Comparison of ENCODE assay signal across 8 cellular contexts in the genomic region with DNA sequence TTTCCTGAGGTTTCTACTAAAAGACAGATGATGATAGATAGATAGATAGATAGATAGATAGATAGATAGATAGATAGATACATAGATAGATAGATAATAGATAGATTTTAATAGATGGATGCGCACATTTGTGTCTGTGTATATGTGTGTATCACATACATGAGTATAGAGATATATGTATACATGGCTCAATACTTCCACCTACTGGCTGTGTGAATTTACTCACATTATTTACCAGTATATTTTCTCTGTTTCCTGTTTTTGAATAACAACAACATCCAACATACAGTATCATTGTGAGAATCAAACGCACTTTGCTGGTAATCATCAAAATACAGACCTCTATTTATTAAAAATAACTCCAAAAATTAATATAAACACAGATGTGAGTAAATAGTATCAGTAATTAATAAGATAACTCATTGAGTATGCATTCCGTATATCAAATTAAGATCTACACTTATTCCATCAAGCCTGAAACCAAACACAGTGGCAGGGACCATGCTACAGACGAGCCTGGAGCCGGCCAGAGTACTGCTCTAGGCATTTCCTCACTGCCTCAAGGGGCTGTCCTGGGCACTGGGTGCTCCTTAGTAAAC.
A peak's percentile ranks its signal among the peaks of the same experiment; 100 is the strongest.
DNase-seq lines count a peak whose midpoint lies in the region; ATAC-seq, FAIRE-seq and TF ChIP-seq lines count a peak whose summit lies in the region.

No MANE protein-coding gene starts in this region.

- no peak overlapping the region for H3K4me3 ChIP-seq in adrenal gland

- peak; percentile 21 for FAIRE-seq in GM18507 (lab: Jason Lieb, UNC)

- TF ChIP-seq POLR2A in adrenal gland (IDR thresholded peaks at IDR 0.05), result no peak

- no peaks in the 10 kb centered on the region for H3K27me3 ChIP-seq in adrenal gland

- H3K9me3 Mint-ChIP-seq in activated CD4-positive, alpha-beta T cell treated with anti-CD3 and anti-CD28 coated beads for 36 hours (ENCODE audit: low read depth), result no peaks in the 10 kb centered on the region

- DNase-seq in GM18507 (ENCODE audit: extremely low spot score, insufficient read length, low read depth), result no peak
- DNase-seq in NCI-H2107 (lab: John Stamatoyannopoulos, UW), result peak; percentile 33
- no peak for DNase-seq in adrenal gland
- peak; percentile 19 for DNase-seq in iPS-NIHi11 (ENCODE audit: low spot score)
- DNase-seq in central memory CD4-positive, alpha-beta T cell, result no peak
- no peak for DNase-seq in activated T-cell treated with anti-CD3 and anti-CD28 coated beads, Interleukin-2, amount 50 U/mL, for 48 hours
- DNase-seq in activated CD4-positive, alpha-beta T cell treated with anti-CD3 and anti-CD28 coated beads for 36 hours, result no peak

- intact Hi-C loops in adrenal gland (cut with DNase I), result loop anchor here in 1 of 2 donors (5.0 kb wide), 1 partner anchor 1281 kb away; no protein-coding TSS in a partner anchor
- intact Hi-C loops in activated CD4-positive, alpha-beta T cell treated with anti-CD3 and anti-CD28 coated beads for 36 hours (cut with DNase I, micrococcal nuclease), result loop anchor here (2.0 to 10.0 kb wide), 3 partner anchors 343 to 1281 kb away; no protein-coding TSS in a partner anchor

- TF ChIP-seq CTCF in adrenal gland (IDR thresholded peaks at IDR 0.05), result peak; percentile 33 to 65 (median 54)

- CTCF ChIA-PET in activated CD4-positive, alpha-beta T cell treated with anti-CD3 and anti-CD28 coated beads for 36 hours (lab: Charles Lee), result interaction anchor here (0.7 to 1.2 kb wide), 3 partner anchors 306 to 1279 kb away, joined by 3 to 6 read pairs (median 3); no protein-coding TSS in a partner anchor

- no peaks in the 10 kb centered on the region for H3K36me3 ChIP-seq in adrenal gland (replicated peaks in 1 of 2)

- POLR2A ChIA-PET in activated CD4-positive, alpha-beta T cell treated with anti-CD3 and anti-CD28 coated beads for 36 hours (lab: Charles Lee), result no interaction called here

- no peaks in the 10 kb centered on the region for H3K27me3 Mint-ChIP-seq in activated CD4-positive, alpha-beta T cell treated with anti-CD3 and anti-CD28 coated beads for 36 hours

- H3K27ac Mint-ChIP-seq in activated CD4-positive, alpha-beta T cell treated with anti-CD3 and anti-CD28 coated beads for 36 hours, result no peak overlapping the region

- no peak overlapping the region for H3K4me3 Mint-ChIP-seq in activated CD4-positive, alpha-beta T cell treated with anti-CD3 and anti-CD28 coated beads for 36 hours

- no peaks in the 10 kb centered on the region for H3K9me3 ChIP-seq in adrenal gland (replicated peaks in 1 of 3)

- no peaks in the 10 kb centered on the region for H3K4me1 ChIP-seq in adrenal gland (replicated peaks in 1 of 2)

- H3K27ac ChIP-seq in adrenal gland, result no peak overlapping the region

- no peaks in the 10 kb centered on the region for H3K36me3 Mint-ChIP-seq in activated CD4-positive, alpha-beta T cell treated with anti-CD3 and anti-CD28 coated beads for 36 hours (ENCODE audit: low read depth)

- no peaks in the 10 kb centered on the region for H3K4me1 Mint-ChIP-seq in activated CD4-positive, alpha-beta T cell treated with anti-CD3 and anti-CD28 coated beads for 36 hours

- ATAC-seq in HG02852 (IDR thresholded peaks at IDR 0.05; ENCODE audit: unreplicated experiment), result peak; percentile 79
- no peak for ATAC-seq in activated CD4-positive, alpha-beta T cell treated with anti-CD3 and anti-CD28 coated beads for 36 hours

- 31 to 38% (median 34%) methylated on average over 5 of the region's 5 CpGs for WGBS in adrenal gland, 4 donors

Comparison
In these comparisons a context has a peak if more than half of its experiments do, and no peak if none do; other contexts are left out.
1. DNase-seq: peak in NCI-H2107 (single experiment) and iPS-NIHi11 (single experiment); none in GM18507 (single experiment), adrenal gland (0 of 7), central memory CD4-positive, alpha-beta T cell (single experiment), activated T-cell treated with anti-CD3 and anti-CD28 coated beads, Interleukin-2, amount 50 U/mL, for 48 hours (0 of 2) and activated CD4-positive, alpha-beta T cell treated with anti-CD3 and anti-CD28 coated beads for 36 hours (single experiment).